In the genomic region with DNA sequence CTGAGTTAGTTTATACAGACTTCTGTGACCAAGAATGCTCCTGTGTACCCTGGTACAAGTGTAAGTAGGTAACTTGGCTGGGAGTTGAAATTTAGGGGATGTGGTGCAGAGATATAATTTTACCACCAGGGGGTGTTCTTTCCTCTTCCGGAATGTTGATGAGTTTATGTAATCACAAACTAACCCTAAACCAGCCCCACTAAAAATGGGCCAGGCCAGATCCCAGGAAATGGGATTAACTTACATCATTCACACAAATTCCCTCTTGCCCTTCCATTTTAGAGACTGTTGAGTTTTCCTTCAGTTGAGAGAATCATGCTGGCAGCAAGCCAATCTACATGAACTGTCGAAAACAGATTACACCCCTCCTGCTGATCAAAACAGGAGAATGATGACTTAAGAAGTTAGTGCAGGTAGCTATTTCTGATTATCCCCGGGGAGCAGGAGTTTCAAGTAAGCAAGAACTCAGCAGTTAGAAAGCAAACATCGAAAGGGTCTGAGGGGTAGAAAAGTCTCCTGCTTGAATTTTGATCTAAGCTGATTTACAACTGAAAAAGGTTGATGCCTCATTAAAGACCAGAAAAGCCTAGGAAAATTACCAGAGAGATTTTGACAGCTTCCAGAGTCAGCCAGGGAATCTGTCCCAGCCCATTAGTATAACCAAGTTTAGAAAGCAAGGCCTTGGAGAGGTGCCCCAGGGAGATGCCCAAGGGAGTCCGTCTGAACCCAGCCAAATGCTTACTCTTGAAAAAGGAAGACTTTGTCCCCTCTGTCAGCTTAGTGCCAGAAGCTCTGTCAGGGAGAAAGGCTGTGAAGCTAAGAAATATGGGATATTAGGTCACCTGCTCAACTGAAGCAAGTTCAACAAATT, we compare ENCODE assay signal across 8 cellular contexts. TPM values are rescaled to one million over a fixed set of nuclear protein-coding genes. Genes with fewer than 3 reads are reported as not detected.
DNase-seq lines count a peak whose midpoint lies in the region; ATAC-seq and TF ChIP-seq lines count a peak whose summit lies in the region.

No MANE protein-coding gene starts in this region.

- no peaks in the 10 kb centered on the region for H3K9me3 Mint-ChIP-seq in T-helper 1 cell treated with Interleukin-12 subunit alpha and Interleukin-12 subunit beta and Interleukin-4 antibody, amounts not matched to agents 30 μg/mL and 1 μg/mL, for 36 hours
- H3K9me3 Mint-ChIP-seq in immature natural killer cell: no peaks in the 10 kb centered on the region

- H3K27me3 Mint-ChIP-seq in T-helper 1 cell treated with Interleukin-12 subunit alpha and Interleukin-12 subunit beta and Interleukin-4 antibody, amounts not matched to agents 30 μg/mL and 1 μg/mL, for 36 hours (ENCODE audit: low read depth): peaks cover 13% of the 10 kb centered on the region
- peaks cover 0 to 4% (median 1%) of the 10 kb centered on the region in 3 donors for H3K27me3 Mint-ChIP-seq in immature natural killer cell (ENCODE audit: low read depth in 3 of 3)

- H3K4me1 Mint-ChIP-seq in T-helper 1 cell treated with Interleukin-12 subunit alpha and Interleukin-12 subunit beta and Interleukin-4 antibody, amounts not matched to agents 30 μg/mL and 1 μg/mL, for 36 hours (ENCODE audit: low read depth): peaks cover 7% of the 10 kb centered on the region
- H3K4me1 Mint-ChIP-seq in immature natural killer cell: peaks cover 6 to 10% of the 10 kb centered on the region in 2 donors

- ATAC-seq in GM21723 (IDR thresholded peaks at IDR 0.05; ENCODE audit: unreplicated experiment) (peak; percentile 62), GM18520 (IDR thresholded peaks at IDR 0.05; ENCODE audit: unreplicated experiment) (no peak)

- H3K4me3 Mint-ChIP-seq in T-helper 1 cell treated with Interleukin-12 subunit alpha and Interleukin-12 subunit beta and Interleukin-4 antibody, amounts not matched to agents 30 μg/mL and 1 μg/mL, for 36 hours: no peak overlapping the region
- H3K4me3 Mint-ChIP-seq in immature natural killer cell: no peak overlapping the region

- no peak overlapping the region for H3K4me3 ChIP-seq in cardiac fibroblast (replicated peaks in 1 of 2; ENCODE audit: low read depth in 2 of 2, low read length in 2 of 2)

- peak; percentile 67 for TF ChIP-seq CTCF in cardiac fibroblast (IDR thresholded peaks at IDR 0.05; ENCODE audit: low read depth, low read length)

- H3K36me3 Mint-ChIP-seq in T-helper 1 cell treated with Interleukin-12 subunit alpha and Interleukin-12 subunit beta and Interleukin-4 antibody, amounts not matched to agents 30 μg/mL and 1 μg/mL, for 36 hours (ENCODE audit: low read depth): no peaks in the 10 kb centered on the region
- no peaks in the 10 kb centered on the region for H3K36me3 Mint-ChIP-seq in immature natural killer cell

- peak; percentile 88 for DNase-seq in DMS 273 (lab: John Stamatoyannopoulos, UW; ENCODE audit: unreplicated experiment)
- DNase-seq in NCI-H1417 (lab: John Stamatoyannopoulos, UW): peak; percentile 34 to 68 (median 53)
- DNase-seq in cardiac fibroblast (ENCODE audit: low read depth in 2 of 2): peak; percentile 86
- peak; percentile 64 to 73 (median 71) for DNase-seq in immature natural killer cell
- DNase-seq in smooth muscle cell of the brain vasculature (ENCODE audit: low read depth, low spot score): peak; percentile 36

- peak overlapping the region; percentile 24 for H3K27ac Mint-ChIP-seq in T-helper 1 cell treated with Interleukin-12 subunit alpha and Interleukin-12 subunit beta and Interleukin-4 antibody, amounts not matched to agents 30 μg/mL and 1 μg/mL, for 36 hours
- H3K27ac Mint-ChIP-seq in immature natural killer cell: peak overlapping the region in 5 of 6 donors; percentile 27 to 79 (median 56)

RNA-seq across cellular contexts. Expression of a gene that starts 32.3 kb away (rescaled TPM):
- polyA plus RNA-seq in immature natural killer cell: 100 to 1,000 TPM in 1 of 3 donors, 10 to 100 TPM in 2; 78.8 to 120 (median 82.8) TPM

Comparison
In these comparisons a context has a peak if more than half of its experiments do, and no peak if none do; other contexts are left out.
1. DNase-seq: peak in every context shown above with its lines; median percentile 88 in DMS 273; 86 in cardiac fibroblast; 71 in immature natural killer cell; 53 in NCI-H1417; 36 in smooth muscle cell of the brain vasculature.